ENCODE assay signal across 11 cellular contexts in the genomic region with DNA sequence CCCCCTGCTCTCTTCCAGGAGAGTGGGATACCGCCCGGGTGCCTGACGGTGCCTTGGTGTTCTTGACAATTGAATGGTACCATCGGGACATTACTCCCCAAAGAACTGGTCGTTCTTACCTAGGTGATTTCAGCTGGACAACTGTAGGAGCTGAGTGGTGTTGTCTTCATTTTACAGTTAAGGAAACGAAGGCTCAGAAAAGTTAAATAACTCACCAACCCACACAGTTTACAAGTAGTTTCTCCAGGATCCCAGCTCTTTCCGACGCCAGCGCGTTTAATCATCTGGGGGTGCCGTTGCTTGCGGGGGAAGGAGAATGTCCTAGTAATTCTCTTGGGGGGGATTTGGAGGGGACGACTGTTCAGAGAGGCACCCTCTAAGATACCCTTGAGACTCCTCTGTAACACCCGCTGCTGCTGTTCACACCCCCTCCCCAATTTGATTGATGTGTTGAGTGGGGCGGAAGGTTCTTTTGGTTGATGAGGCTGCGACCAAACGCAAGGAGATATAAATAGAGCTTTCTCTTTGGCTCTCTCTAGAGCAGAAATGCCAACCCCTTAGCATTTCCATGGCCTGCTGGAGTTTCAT. TPM values are rescaled to one million over a fixed set of nuclear protein-coding genes. Genes with fewer than 3 reads are reported as not detected.
A peak's percentile ranks its signal among the peaks of the same experiment; 100 is the strongest.
DNase-seq lines count a peak whose midpoint lies in the region; ATAC-seq and TF ChIP-seq lines count a peak whose summit lies in the region.
"Had no signal": no experiment of that assay in that cellular context is flagged by ENCODE, and none has a peak within 500 bp of the region (broad histone marks: within the 10 kb centered on the region; RNA-seq: fewer than 3 reads in every experiment).

No MANE protein-coding gene starts in this region.

- H3K9me3 ChIP-seq in esophagus muscularis mucosa (no peaks in the 10 kb centered on the region), suprapubic skin (no peaks in the 10 kb centered on the region)

- peak overlapping the region; percentile 98 for H3K4me3 Mint-ChIP-seq in activated CD4-positive, alpha-beta T cell treated with anti-CD3 and anti-CD28 coated beads, Interleukin-2, amount 10 ng/mL, durations not matched to agents 24 days and 14 days

- WGBS in esophagus muscularis mucosa, result 62% methylated on average over 17 of the region's 17 CpGs
- 60% methylated on average over 17 of the region's 17 CpGs for WGBS in suprapubic skin

- peak overlapping the region in 3 of 4 donors; percentile 49 to 64 (median 58) for H3K4me3 ChIP-seq in esophagus muscularis mucosa
- H3K4me3 ChIP-seq in suprapubic skin, result peak overlapping the region; percentile 59

- H3K27me3 ChIP-seq in esophagus muscularis mucosa (peaks cover 4 to 58% (median 17%) of the 10 kb centered on the region in 4 donors), suprapubic skin (peaks cover 35% of the 10 kb centered on the region)

- TF ChIP-seq CTCF in esophagus muscularis mucosa (IDR thresholded peaks at IDR 0.05) (no peak), suprapubic skin (IDR thresholded peaks at IDR 0.05) (no peak)

- H3K4me1 Mint-ChIP-seq in activated CD4-positive, alpha-beta T cell treated with anti-CD3 and anti-CD28 coated beads, Interleukin-2, amount 10 ng/mL, durations not matched to agents 24 days and 14 days, result peaks cover 58% of the 10 kb centered on the region

- no peaks in the 10 kb centered on the region for H3K27me3 Mint-ChIP-seq in activated CD4-positive, alpha-beta T cell treated with anti-CD3 and anti-CD28 coated beads, Interleukin-2, amount 10 ng/mL, durations not matched to agents 24 days and 14 days

- intact Hi-C loops in activated CD4-positive, alpha-beta T cell treated with anti-CD3 and anti-CD28 coated beads, Interleukin-2, amount 10 ng/mL, durations not matched to agents 24 days and 14 days (cut with micrococcal nuclease), result loop anchor here (1.0 to 2.0 kb wide), 4 partner anchors 17 to 75 kb away; no protein-coding TSS in a partner anchor
- intact Hi-C loops in esophagus muscularis mucosa (cut with DNase I), result no loop called here

- no peak for TF ChIP-seq EP300 in esophagus muscularis mucosa (IDR thresholded peaks at IDR 0.05)
- no peak for TF ChIP-seq EP300 in suprapubic skin (IDR thresholded peaks at IDR 0.05)

- no peaks in the 10 kb centered on the region for H3K36me3 ChIP-seq in esophagus muscularis mucosa
- H3K36me3 ChIP-seq in suprapubic skin, result no peaks in the 10 kb centered on the region
- H3K36me3 ChIP-seq: brain microvascular endothelial cell had no signal

- H3K4me1 ChIP-seq in esophagus muscularis mucosa (peaks cover 16 to 24% (median 21%) of the 10 kb centered on the region in 4 donors), suprapubic skin (peaks cover 14% of the 10 kb centered on the region)

- ATAC-seq in GM21786 (IDR thresholded peaks at IDR 0.05; ENCODE audit: unreplicated experiment) (no peak), GM21367 (IDR thresholded peaks at IDR 0.05; ENCODE audit: unreplicated experiment) (no peak)

- peak overlapping the region; percentile 99 for H3K27ac Mint-ChIP-seq in activated CD4-positive, alpha-beta T cell treated with anti-CD3 and anti-CD28 coated beads, Interleukin-2, amount 10 ng/mL, durations not matched to agents 24 days and 14 days

- H3K36me3 Mint-ChIP-seq in activated CD4-positive, alpha-beta T cell treated with anti-CD3 and anti-CD28 coated beads, Interleukin-2, amount 10 ng/mL, durations not matched to agents 24 days and 14 days (ENCODE audit: low read depth), result peaks cover 38% of the 10 kb centered on the region

- TF ChIP-seq POLR2A in esophagus muscularis mucosa (IDR thresholded peaks at IDR 0.05; ENCODE audit: low read depth), result no peak
- TF ChIP-seq POLR2A in suprapubic skin (IDR thresholded peaks at IDR 0.05), result no peak

- no peak overlapping the region for H3K27ac ChIP-seq in esophagus muscularis mucosa (replicated peaks in 1 of 4)
- H3K27ac ChIP-seq in suprapubic skin, result no peak overlapping the region
- H3K27ac ChIP-seq: brain microvascular endothelial cell had no signal

- no peaks in the 10 kb centered on the region for H3K9me3 Mint-ChIP-seq in activated CD4-positive, alpha-beta T cell treated with anti-CD3 and anti-CD28 coated beads, Interleukin-2, amount 10 ng/mL, durations not matched to agents 24 days and 14 days

- DNase-seq in activated naive CD4-positive, alpha-beta T cell treated with Interleukin-2 at 50 U/mL for 16 hours, result peak; percentile 29
- DNase-seq in activated naive CD4-positive, alpha-beta T cell (lab: John Stamatoyannopoulos, UW), result no peak
- DNase-seq in activated CD4-positive, alpha-beta T cell treated with anti-CD3 and anti-CD28 coated beads, Interleukin-2, amount 10 ng/mL, durations not matched to agents 24 days and 14 days, result peak; percentile 79
- DNase-seq in esophagus muscularis mucosa (ENCODE audit: extremely low spot score) (no peak), suprapubic skin (ENCODE audit: low spot score in 2 of 2) (no peak), dermis blood vessel endothelial cell (no peak)
- DNase-seq: brain microvascular endothelial cell, glutamatergic neuron, NCI-H524 had no signal

RNA-seq across cellular contexts. Expression of gene PIK3CD, which starts 1.8 kb away (rescaled TPM):
- 233 TPM in 2 replicates for total RNA-seq in activated CD4-positive, alpha-beta T cell treated with anti-CD3 and anti-CD28 coated beads, Interleukin-2, amount 10 ng/mL, durations not matched to agents 24 days and 14 days
- total RNA-seq in esophagus muscularis mucosa (10 to 100 TPM in 3 of 4 donors, 1 to 10 TPM in 1; 7.9 to 30.4 (median 13.9) TPM), suprapubic skin (1 to 10 TPM; 4.0 to 8.6 (median 6.4) TPM), dermis blood vessel endothelial cell (4.1 and 4.5 TPM in 2 replicates)

Comparison
In these comparisons a context has a peak if more than half of its experiments do, and no peak if none do; other contexts are left out.
1. DNase-seq: peak in activated naive CD4-positive, alpha-beta T cell treated with Interleukin-2 at 50 U/mL for 16 hours (single experiment) and activated CD4-positive, alpha-beta T cell treated with anti-CD3 and anti-CD28 coated beads, Interleukin-2, amount 10 ng/mL, durations not matched to agents 24 days and 14 days (single experiment); none in activated naive CD4-positive, alpha-beta T cell (0 of 4), esophagus muscularis mucosa (single experiment), suprapubic skin (0 of 2) and dermis blood vessel endothelial cell (single experiment).